Comparison of ENCODE assay signal across 24 cellular contexts in the genomic region with DNA sequence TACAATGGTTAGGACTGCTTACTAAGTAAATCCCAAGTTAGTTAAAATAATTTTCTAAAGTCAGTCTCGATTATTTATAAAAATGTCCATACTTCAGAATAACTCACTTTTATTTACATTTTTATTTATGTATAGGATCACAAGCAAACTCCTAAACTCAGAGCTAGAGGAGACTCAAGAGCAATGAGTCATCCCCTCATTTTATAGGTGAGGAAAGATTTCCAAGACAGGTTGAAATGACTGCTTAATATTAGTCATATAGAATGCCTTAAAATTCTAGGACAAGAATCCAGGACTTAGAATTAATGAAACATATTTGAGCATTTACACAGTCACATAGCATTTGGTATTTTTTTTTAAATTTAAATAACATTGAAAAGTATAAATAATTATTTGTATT.
"Had no signal": no experiment of that assay in that cellular context is flagged by ENCODE, and none has a peak within 500 bp of the region (broad histone marks: within the 10 kb centered on the region; RNA-seq: fewer than 3 reads in every experiment).

No MANE protein-coding gene starts in this region.

- H3K4me3 Mint-ChIP-seq: dendritic cell treated with granulocyte-macrophage colony-stimulating factor and Interleukin-4, amounts not matched to agents 40 ng/mL and 50 ng/mL, for 4 days; memory B cell; natural killer cell; stimulated activated effector memory CD8-positive, alpha-beta T cell treated with anti-CD3 and anti-CD28 coated beads, Interleukin-12 subunit alpha, Interleukin-12 subunit beta, amount 100 ng/mL, for 72 hours had no signal

- H3K4me1 Mint-ChIP-seq: memory B cell; natural killer cell; stimulated activated effector memory CD8-positive, alpha-beta T cell treated with anti-CD3 and anti-CD28 coated beads, Interleukin-12 subunit alpha, Interleukin-12 subunit beta, amount 100 ng/mL, for 72 hours had no signal

- H3K36me3 ChIP-seq: esophagus squamous epithelium, lower lobe of right lung, ovary, sigmoid colon, stomach, thyroid gland, vagina had no signal

- H3K27ac Mint-ChIP-seq: dendritic cell treated with granulocyte-macrophage colony-stimulating factor and Interleukin-4, amounts not matched to agents 40 ng/mL and 50 ng/mL, for 4 days; memory B cell; natural killer cell; stimulated activated effector memory CD8-positive, alpha-beta T cell treated with anti-CD3 and anti-CD28 coated beads, Interleukin-12 subunit alpha, Interleukin-12 subunit beta, amount 100 ng/mL, for 72 hours had no signal

- ATAC-seq: left ventricle myocardium superior; lower lobe of right lung; natural killer cell; psoas muscle; right cardiac atrium; stimulated activated effector memory CD8-positive, alpha-beta T cell treated with anti-CD3 and anti-CD28 coated beads, Interleukin-12 subunit alpha, Interleukin-12 subunit beta, amount 100 ng/mL, for 72 hours had no signal

- H3K36me3 Mint-ChIP-seq: memory B cell; stimulated activated effector memory CD8-positive, alpha-beta T cell treated with anti-CD3 and anti-CD28 coated beads, Interleukin-12 subunit alpha, Interleukin-12 subunit beta, amount 100 ng/mL, for 72 hours had no signal

- DNase-seq: effector CD8-positive, alpha-beta T cell; erythroblast; esophagus squamous epithelium; foreskin melanocyte; head of caudate nucleus; left ventricle myocardium superior; lower lobe of right lung; natural killer cell; occipital lobe; ovary; posterior cingulate gyrus; psoas muscle; right cardiac atrium; sigmoid colon; stimulated activated CD4-positive, alpha-beta T cell treated with anti-CD3 and anti-CD28 coated beads, Interleukin-2, amount 100 ng/mL, for 24 hours; stimulated activated CD4-positive, alpha-beta T cell treated with anti-CD3 and anti-CD28 coated beads, Interleukin-4, amount 100 ng/mL, for 24 hours; stimulated activated naive CD4-positive, alpha-beta T cell treated with Interleukin-2 at 50 U/mL for 16 hours; stomach; thyroid gland; trophoblast cell had no signal

- H3K4me1 ChIP-seq: esophagus squamous epithelium, lower lobe of right lung, psoas muscle, sigmoid colon, stomach, thyroid gland, vagina had no signal

- H3K27me3 Mint-ChIP-seq: dendritic cell treated with granulocyte-macrophage colony-stimulating factor and Interleukin-4, amounts not matched to agents 40 ng/mL and 50 ng/mL, for 4 days; memory B cell had no signal

- H3K27me3 ChIP-seq: esophagus squamous epithelium, ovary, sigmoid colon, stomach, thyroid gland, vagina had no signal

- H3K27ac ChIP-seq: esophagus squamous epithelium, lower lobe of right lung, ovary, psoas muscle, sigmoid colon, stomach, thyroid gland, vagina had no signal

- H3K4me3 ChIP-seq: esophagus squamous epithelium, lower lobe of right lung, ovary, psoas muscle, sigmoid colon, stomach, thyroid gland, vagina had no signal

- H3K9me3 ChIP-seq: esophagus squamous epithelium, lower lobe of right lung, ovary, psoas muscle, sigmoid colon, thyroid gland, vagina had no signal
